In the genomic region with DNA sequence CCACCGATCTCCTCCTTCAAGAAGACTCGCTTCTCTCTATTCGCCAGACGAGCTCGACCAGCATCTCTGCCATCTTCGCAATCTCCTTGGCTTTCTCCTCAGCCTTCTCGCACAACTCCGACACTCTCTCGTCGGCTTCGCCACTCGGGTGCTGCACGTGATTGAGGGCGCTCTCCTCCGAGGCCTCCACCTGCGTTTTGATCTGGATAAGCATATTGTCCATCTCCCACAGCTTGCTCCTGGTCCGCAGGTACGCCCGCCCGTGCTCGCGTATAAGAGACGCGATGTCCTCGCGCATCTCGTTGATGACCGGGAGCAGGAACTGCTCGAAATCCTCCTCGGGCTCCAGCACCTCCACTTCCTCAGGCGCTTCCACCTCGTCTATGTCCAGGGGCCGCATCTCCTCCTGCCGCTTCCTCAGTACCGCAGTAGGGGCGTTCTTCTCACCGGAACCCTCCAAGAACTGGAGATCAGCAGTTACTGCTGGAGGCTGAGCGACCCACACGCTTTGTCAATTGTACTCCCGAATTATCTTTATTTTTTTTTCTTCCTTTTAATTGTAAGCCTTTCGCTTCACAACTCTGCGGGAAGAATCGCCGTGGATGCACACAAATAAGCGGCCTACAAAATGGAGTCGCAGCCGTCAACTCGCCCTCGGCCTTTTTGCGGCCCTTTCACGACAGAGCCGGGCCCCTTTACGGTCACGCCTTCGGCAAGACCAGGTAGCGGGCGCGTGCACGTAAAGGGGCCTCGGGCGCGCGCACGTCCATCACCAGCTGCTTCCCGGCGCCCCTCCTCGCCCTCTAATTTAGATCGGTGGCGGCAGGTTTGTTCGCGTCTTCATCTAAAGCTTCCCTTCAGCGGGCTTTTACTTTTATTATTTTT, we compare ENCODE assay signal across 1 cellular context.
TF ChIP-seq lines count a peak whose summit lies in the region.

Gene MRFAP1L1, minus strand, starts transcription at position 636 of the 885 bp plus-strand sequence. Its CDS starts 236 bp downstream, at position 400.

TF ChIP-seq in K562, 482 proteins besides CTCF, POLR2A, EP300 and RAD21 (continued from another document and continues in another):
- TF ChIP-seq ZBTB11 (CRISPR knock-in tag; IDR thresholded peaks at IDR 0.05) (peak in 1 of 3 experiments; percentile 81; a peak in 2 of 6 replicates), ELF1 (tag; IDR thresholded peaks at IDR 0.05) (peak; percentile 46; the same call in 1 of the 2 replicates), SP1 (CRISPR knock-in tag; IDR thresholded peaks at IDR 0.05) (0 out of 2 replicates have a peak, but pooled peaks have one; percentile 26), THRAP3 (IDR thresholded peaks at IDR 0.05; ENCODE audit: borderline replicate concordance) (0 out of 2 replicates have a peak, but pooled peaks have one; percentile 44), TRIM28 (IDR thresholded peaks at IDR 0.05) (no peak; the same call in 1 of the 2 replicates), SETDB1 (IDR thresholded peaks at IDR 0.05; ENCODE audit: low read length) (no peak), SIN3A (IDR thresholded peaks at IDR 0.05; ENCODE audit: borderline replicate concordance in 2 of 2, control insufficient read depth in 1 of 2, low read depth in 2 of 2, low read length in 2 of 2) (peak; percentile 32 to 46; a peak in 1 of 4 replicates), ZEB2 (IDR thresholded peaks at IDR 0.05) (peak; percentile 59; the same call in 1 of the 2 replicates), CBX5 (IDR thresholded peaks at IDR 0.05; ENCODE audit: borderline replicate concordance, low read depth) (no peak), ARID4B (CRISPR knock-in tag; IDR thresholded peaks at IDR 0.05) (peak; percentile 64), ZNF395 (CRISPR knock-in tag; IDR thresholded peaks at IDR 0.05) (peak; percentile 88; the same call in 1 of the 2 replicates), MBD2 (IDR thresholded peaks at IDR 0.05; ENCODE audit: borderline replicate concordance, low read depth) (peak; percentile 30; the same call in 1 of the 2 replicates), ATF7 (IDR thresholded peaks at IDR 0.05) (peak; percentile 54; the same call in 1 of the 2 replicates), SRSF3 (IDR thresholded peaks at IDR 0.05; ENCODE audit: insufficient read depth, low read length) (no peak), PRMT5 (CRISPR knock-in tag; IDR thresholded peaks at IDR 0.05) (no peak), ZNF766 (CRISPR knock-in tag; conservative IDR thresholded peaks at IDR 0.05) (peak; percentile 80), RAD51 (IDR thresholded peaks at IDR 0.05; ENCODE audit: borderline replicate concordance, low read depth) (0 out of 2 replicates have a peak, but pooled peaks have one; percentile 1), DNMT1 (IDR thresholded peaks at IDR 0.05) (no peak), SPI1 (IDR thresholded peaks at IDR 0.05; ENCODE audit: borderline replicate concordance, low read depth, low read length) (peak; percentile 78; the same call in 1 of the 2 replicates), POU5F1 (IDR thresholded peaks at IDR 0.05; ENCODE audit: borderline replicate concordance, low read depth, low read length, partially characterized antibody) (no peak), POLR2B (IDR thresholded peaks at IDR 0.05; ENCODE audit: low read depth, partially characterized antibody) (peak; percentile 60), USF2 (CRISPR knock-in tag; IDR thresholded peaks at IDR 0.05) (peak; percentile 63; the same call in 1 of the 2 replicates), CREB3L1 (IDR thresholded peaks at IDR 0.05; ENCODE audit: borderline replicate concordance, low read depth) (peak; percentile 48; the same call in 1 of the 2 replicates), ZNF75A (CRISPR knock-in tag; IDR thresholded peaks at IDR 0.05) (no peak)
- TF ChIP-seq, protein P1, sequence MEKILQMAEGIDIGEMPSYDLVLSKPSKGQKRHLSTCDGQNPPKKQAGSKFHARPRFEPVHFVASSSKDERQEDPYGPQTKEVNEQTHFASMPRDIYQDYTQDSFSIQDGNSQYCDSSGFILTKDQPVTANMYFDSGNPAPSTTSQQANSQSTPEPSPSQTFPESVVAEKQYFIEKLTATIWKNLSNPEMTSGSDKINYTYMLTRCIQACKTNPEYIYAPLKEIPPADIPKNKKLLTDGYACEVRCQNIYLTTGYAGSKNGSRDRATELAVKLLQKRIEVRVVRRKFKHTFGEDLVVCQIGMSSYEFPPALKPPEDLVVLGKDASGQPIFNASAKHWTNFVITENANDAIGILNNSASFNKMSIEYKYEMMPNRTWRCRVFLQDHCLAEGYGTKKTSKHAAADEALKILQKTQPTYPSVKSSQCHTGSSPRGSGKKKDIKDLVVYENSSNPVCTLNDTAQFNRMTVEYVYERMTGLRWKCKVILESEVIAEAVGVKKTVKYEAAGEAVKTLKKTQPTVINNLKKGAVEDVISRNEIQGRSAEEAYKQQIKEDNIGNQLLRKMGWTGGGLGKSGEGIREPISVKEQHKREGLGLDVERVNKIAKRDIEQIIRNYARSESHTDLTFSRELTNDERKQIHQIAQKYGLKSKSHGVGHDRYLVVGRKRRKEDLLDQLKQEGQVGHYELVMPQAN (IDR thresholded peaks at IDR 0.05; ENCODE audit: borderline replicate concordance): peak; percentile 60; the same call in 1 of the 2 replicates
- TF ChIP-seq, protein P2, sequence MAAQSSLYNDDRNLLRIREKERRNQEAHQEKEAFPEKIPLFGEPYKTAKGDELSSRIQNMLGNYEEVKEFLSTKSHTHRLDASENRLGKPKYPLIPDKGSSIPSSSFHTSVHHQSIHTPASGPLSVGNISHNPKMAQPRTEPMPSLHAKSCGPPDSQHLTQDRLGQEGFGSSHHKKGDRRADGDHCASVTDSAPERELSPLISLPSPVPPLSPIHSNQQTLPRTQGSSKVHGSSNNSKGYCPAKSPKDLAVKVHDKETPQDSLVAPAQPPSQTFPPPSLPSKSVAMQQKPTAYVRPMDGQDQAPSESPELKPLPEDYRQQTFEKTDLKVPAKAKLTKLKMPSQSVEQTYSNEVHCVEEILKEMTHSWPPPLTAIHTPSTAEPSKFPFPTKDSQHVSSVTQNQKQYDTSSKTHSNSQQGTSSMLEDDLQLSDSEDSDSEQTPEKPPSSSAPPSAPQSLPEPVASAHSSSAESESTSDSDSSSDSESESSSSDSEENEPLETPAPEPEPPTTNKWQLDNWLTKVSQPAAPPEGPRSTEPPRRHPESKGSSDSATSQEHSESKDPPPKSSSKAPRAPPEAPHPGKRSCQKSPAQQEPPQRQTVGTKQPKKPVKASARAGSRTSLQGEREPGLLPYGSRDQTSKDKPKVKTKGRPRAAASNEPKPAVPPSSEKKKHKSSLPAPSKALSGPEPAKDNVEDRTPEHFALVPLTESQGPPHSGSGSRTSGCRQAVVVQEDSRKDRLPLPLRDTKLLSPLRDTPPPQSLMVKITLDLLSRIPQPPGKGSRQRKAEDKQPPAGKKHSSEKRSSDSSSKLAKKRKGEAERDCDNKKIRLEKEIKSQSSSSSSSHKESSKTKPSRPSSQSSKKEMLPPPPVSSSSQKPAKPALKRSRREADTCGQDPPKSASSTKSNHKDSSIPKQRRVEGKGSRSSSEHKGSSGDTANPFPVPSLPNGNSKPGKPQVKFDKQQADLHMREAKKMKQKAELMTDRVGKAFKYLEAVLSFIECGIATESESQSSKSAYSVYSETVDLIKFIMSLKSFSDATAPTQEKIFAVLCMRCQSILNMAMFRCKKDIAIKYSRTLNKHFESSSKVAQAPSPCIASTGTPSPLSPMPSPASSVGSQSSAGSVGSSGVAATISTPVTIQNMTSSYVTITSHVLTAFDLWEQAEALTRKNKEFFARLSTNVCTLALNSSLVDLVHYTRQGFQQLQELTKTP (IDR thresholded peaks at IDR 0.05; ENCODE audit: low read depth in 1 of 2, partially characterized antibody in 2 of 2): peak in 1 of 2 experiments; percentile 83
- TF ChIP-seq, protein P3, sequence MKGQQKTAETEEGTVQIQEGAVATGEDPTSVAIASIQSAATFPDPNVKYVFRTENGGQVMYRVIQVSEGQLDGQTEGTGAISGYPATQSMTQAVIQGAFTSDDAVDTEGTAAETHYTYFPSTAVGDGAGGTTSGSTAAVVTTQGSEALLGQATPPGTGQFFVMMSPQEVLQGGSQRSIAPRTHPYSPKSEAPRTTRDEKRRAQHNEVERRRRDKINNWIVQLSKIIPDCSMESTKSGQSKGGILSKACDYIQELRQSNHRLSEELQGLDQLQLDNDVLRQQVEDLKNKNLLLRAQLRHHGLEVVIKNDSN (CRISPR knock-in tag; IDR thresholded peaks at IDR 0.05): peak; percentile 82
- TF ChIP-seq, protein P4, sequence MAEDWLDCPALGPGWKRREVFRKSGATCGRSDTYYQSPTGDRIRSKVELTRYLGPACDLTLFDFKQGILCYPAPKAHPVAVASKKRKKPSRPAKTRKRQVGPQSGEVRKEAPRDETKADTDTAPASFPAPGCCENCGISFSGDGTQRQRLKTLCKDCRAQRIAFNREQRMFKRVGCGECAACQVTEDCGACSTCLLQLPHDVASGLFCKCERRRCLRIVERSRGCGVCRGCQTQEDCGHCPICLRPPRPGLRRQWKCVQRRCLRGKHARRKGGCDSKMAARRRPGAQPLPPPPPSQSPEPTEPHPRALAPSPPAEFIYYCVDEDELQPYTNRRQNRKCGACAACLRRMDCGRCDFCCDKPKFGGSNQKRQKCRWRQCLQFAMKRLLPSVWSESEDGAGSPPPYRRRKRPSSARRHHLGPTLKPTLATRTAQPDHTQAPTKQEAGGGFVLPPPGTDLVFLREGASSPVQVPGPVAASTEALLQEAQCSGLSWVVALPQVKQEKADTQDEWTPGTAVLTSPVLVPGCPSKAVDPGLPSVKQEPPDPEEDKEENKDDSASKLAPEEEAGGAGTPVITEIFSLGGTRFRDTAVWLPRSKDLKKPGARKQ (CRISPR knock-in tag; IDR thresholded peaks at IDR 0.05): no peak
